ENCODE assay signal across 17 cellular contexts in the genomic region with DNA sequence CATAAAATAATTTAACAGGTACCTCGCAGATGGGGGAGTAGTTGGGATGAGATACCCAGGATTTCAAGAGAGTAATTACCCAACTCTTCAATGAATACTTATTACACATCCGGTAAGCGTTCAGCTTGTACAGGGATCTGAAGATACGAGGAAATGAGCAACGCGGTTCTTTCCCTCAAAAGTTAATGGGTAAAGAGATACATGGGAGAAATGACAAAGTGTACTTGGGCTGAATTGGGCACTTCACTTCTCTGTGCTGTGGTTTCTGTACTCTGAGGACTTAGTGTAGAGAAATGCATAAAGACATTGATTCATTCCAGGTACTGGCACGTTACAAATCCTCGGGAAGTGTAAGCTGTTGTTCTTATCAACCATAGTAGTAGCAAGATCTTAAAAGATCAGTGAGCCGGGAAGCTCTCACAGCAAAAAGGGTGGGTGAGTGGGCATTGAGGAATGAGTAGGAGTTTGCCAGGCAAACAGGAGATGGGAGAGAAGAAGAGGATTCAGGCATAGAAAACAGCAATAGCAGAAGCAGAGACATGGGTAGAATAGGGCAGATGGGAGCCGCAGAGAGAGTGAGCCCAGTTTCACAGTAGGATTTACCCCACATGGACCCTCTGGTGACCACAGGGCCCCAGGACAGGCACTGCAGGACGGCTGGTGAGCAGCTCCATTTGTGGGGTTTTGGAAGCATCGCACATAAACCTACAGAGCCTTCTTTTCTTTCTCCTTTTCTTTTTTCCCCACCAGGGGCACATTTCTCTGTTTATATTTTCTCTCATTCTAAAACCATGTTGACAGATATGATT.
DNase-seq lines count a peak whose midpoint lies in the region; ATAC-seq and TF ChIP-seq lines count a peak whose summit lies in the region.
"Had no signal": no experiment of that assay in that cellular context is flagged by ENCODE, and none has a peak within 500 bp of the region (broad histone marks: within the 10 kb centered on the region; RNA-seq: fewer than 3 reads in every experiment).

No MANE protein-coding gene starts in this region.

- intact Hi-C loops in activated CD4-positive, alpha-beta T cell treated with anti-CD3 and anti-CD28 coated beads for 36 hours (cut with DNase I, micrococcal nuclease): no loop called here
- intact Hi-C loops in mammary epithelial cell (cut with micrococcal nuclease) (loop anchor here (1.0 kb wide), 1 partner anchor 8 kb away; no protein-coding TSS in a partner anchor), vagina (cut with DNase I) (no loop called here)

- H3K27me3 Mint-ChIP-seq in activated CD4-positive, alpha-beta T cell treated with anti-CD3 and anti-CD28 coated beads for 36 hours: no peaks in the 10 kb centered on the region
- H3K27me3 Mint-ChIP-seq in T-helper 2 cell treated with Interferon-gamma antibody and Interleukin-4, amounts not matched to agents 5 μg/mL and 100 μg/mL, for 36 hours (ENCODE audit: low read depth): peaks cover 4% of the 10 kb centered on the region
- H3K27me3 Mint-ChIP-seq: activated naive CD4-positive, alpha-beta T cell treated with anti-CD3 and anti-CD28 coated beads, Interleukin-2, amount 50 U/mL, for 24 hours had no signal

- H3K27me3 ChIP-seq in mammary epithelial cell (ENCODE audit: insufficient read depth, low read length) (no peaks in the 10 kb centered on the region), kidney epithelial cell (ENCODE audit: control insufficient read depth, insufficient read depth, low read length) (no peaks in the 10 kb centered on the region), vagina (no peaks in the 10 kb centered on the region)
- H3K27me3 ChIP-seq: cardiac muscle cell, spleen, tibial nerve had no signal

- ATAC-seq in activated CD4-positive, alpha-beta T cell treated with anti-CD3 and anti-CD28 coated beads for 36 hours: no peak
- ATAC-seq: left ventricle myocardium superior had no signal

- H4K20me1 ChIP-seq in mammary epithelial cell (ENCODE audit: insufficient read depth, low read length): no peaks in the 10 kb centered on the region

- dilution Hi-C loops in mammary epithelial cell (cut with HindIII; ENCODE audit: low sequenced_read_pairs): no loop called here

- no peak overlapping the region for H2AFZ ChIP-seq in mammary epithelial cell (ENCODE audit: low read depth, low read length)

- no peak overlapping the region for H3K4me2 ChIP-seq in mammary epithelial cell (ENCODE audit: insufficient read depth, low read depth, low read length)

- in situ Hi-C loops in mammary epithelial cell (cut with MboI; ENCODE audit: low sequenced_read_pairs in 2 of 2): no loop called here

- POLR2A ChIA-PET in activated CD4-positive, alpha-beta T cell treated with anti-CD3 and anti-CD28 coated beads for 36 hours (lab: Charles Lee): no interaction called here

- DNase-seq in activated CD4-positive, alpha-beta T cell treated with anti-CD3 and anti-CD28 coated beads for 36 hours: no peak
- DNase-seq in activated CD4-positive, alpha-beta T cell treated with anti-CD3 and anti-CD28 coated beads for 48 hours: no peak
- DNase-seq in mammary epithelial cell (no peak), kidney epithelial cell (ENCODE audit: low read depth) (no peak), vagina (ENCODE audit: extremely low spot score in 2 of 2) (no peak), AG08396 (ENCODE audit: low spot score) (no peak), NCI-H774 (lab: John Stamatoyannopoulos, UW) (no peak)
- no peak for DNase-seq in T-helper 2 cell treated with Interferon-gamma antibody and Interleukin-4, amounts not matched to agents 5 μg/mL and 100 μg/mL, for 36 hours (ENCODE audit: low spot score)
- DNase-seq: 8988T; effector memory CD4-positive, alpha-beta T cell; left ventricle myocardium superior; NCI-H2029 treated with DMSO at 0.1 percent for 48 hours; NCI-H526; spleen had no signal

- H3K9me3 Mint-ChIP-seq in activated CD4-positive, alpha-beta T cell treated with anti-CD3 and anti-CD28 coated beads for 36 hours (ENCODE audit: low read depth): no peaks in the 10 kb centered on the region
- no peaks in the 10 kb centered on the region for H3K9me3 Mint-ChIP-seq in T-helper 2 cell treated with Interferon-gamma antibody and Interleukin-4, amounts not matched to agents 5 μg/mL and 100 μg/mL, for 36 hours
- H3K9me3 Mint-ChIP-seq: activated naive CD4-positive, alpha-beta T cell treated with anti-CD3 and anti-CD28 coated beads, Interleukin-2, amount 50 U/mL, for 24 hours had no signal

- H3K27ac Mint-ChIP-seq in activated CD4-positive, alpha-beta T cell treated with anti-CD3 and anti-CD28 coated beads for 36 hours: peak overlapping the region; percentile 0
- no peak overlapping the region for H3K27ac Mint-ChIP-seq in T-helper 2 cell treated with Interferon-gamma antibody and Interleukin-4, amounts not matched to agents 5 μg/mL and 100 μg/mL, for 36 hours
- H3K27ac Mint-ChIP-seq: activated naive CD4-positive, alpha-beta T cell treated with anti-CD3 and anti-CD28 coated beads, Interleukin-2, amount 50 U/mL, for 24 hours had no signal

- BruUV-seq in mammary epithelial cell (replicated peaks; lab: Mats Ljungman, UMichigan): no TSS peak

- 96% methylated on average over 12 of the region's 12 CpGs for WGBS in mammary epithelial cell (ENCODE audit: low coverage, missing lambda C conversion rate)

- no peaks in the 10 kb centered on the region for H3K79me2 ChIP-seq in mammary epithelial cell (ENCODE audit: insufficient read depth, low read length)

- peaks cover 35% of the 10 kb centered on the region for H3K4me1 Mint-ChIP-seq in activated CD4-positive, alpha-beta T cell treated with anti-CD3 and anti-CD28 coated beads for 36 hours
- peaks cover 38% of the 10 kb centered on the region for H3K4me1 Mint-ChIP-seq in T-helper 2 cell treated with Interferon-gamma antibody and Interleukin-4, amounts not matched to agents 5 μg/mL and 100 μg/mL, for 36 hours (ENCODE audit: low read depth)

- H3K9me3 ChIP-seq in mammary epithelial cell (replicated peaks; ENCODE audit: insufficient read depth, low read length): no peaks in the 10 kb centered on the region
- H3K9me3 ChIP-seq in vagina: no peaks in the 10 kb centered on the region
- H3K9me3 ChIP-seq: spleen, tibial nerve had no signal

- CTCF ChIA-PET in activated CD4-positive, alpha-beta T cell treated with anti-CD3 and anti-CD28 coated beads for 36 hours (lab: Charles Lee): interaction anchor here (0.5 to 0.7 kb wide), 3 partner anchors 162 to 676 kb away, joined by 3 to 4 read pairs (median 3); no protein-coding TSS in a partner anchor
- CTCF ChIA-PET in mammary epithelial cell (lab: Charles Lee; ENCODE audit: low non-redundant PET): no interaction called here

- H3K4me1 ChIP-seq in mammary epithelial cell (ENCODE audit: insufficient read depth, low read length) (peaks cover 28% of the 10 kb centered on the region), vagina (peaks cover 22% of the 10 kb centered on the region)

- no peak for TF ChIP-seq CTCF in mammary epithelial cell (conservative IDR thresholded peaks at IDR 0.05 in 1 of 2, IDR thresholded peaks at IDR 0.05 in 1 of 2; ENCODE audit: extremely low read depth in 1 of 2, insufficient read depth in 1 of 2, low read depth in 1 of 2, low read length in 2 of 2)
- peak; percentile 8 for TF ChIP-seq CTCF in kidney epithelial cell (IDR thresholded peaks at IDR 0.05; ENCODE audit: insufficient read depth, low read length, poor library complexity, severe bottlenecking)
- TF ChIP-seq CTCF in vagina (IDR thresholded peaks at IDR 0.05): no peak

- no peak overlapping the region for H3K4me3 Mint-ChIP-seq in activated CD4-positive, alpha-beta T cell treated with anti-CD3 and anti-CD28 coated beads for 36 hours
- H3K4me3 Mint-ChIP-seq in T-helper 2 cell treated with Interferon-gamma antibody and Interleukin-4, amounts not matched to agents 5 μg/mL and 100 μg/mL, for 36 hours: no peak overlapping the region
- H3K4me3 Mint-ChIP-seq: activated naive CD4-positive, alpha-beta T cell treated with anti-CD3 and anti-CD28 coated beads, Interleukin-2, amount 50 U/mL, for 24 hours had no signal

- H3K36me3 ChIP-seq in mammary epithelial cell (ENCODE audit: insufficient read depth, low read length): no peaks in the 10 kb centered on the region
- H3K36me3 ChIP-seq in kidney epithelial cell (ENCODE audit: control insufficient read depth, insufficient read depth, low read length): no peaks in the 10 kb centered on the region
- H3K36me3 ChIP-seq in vagina: no peaks in the 10 kb centered on the region
- H3K36me3 ChIP-seq: cardiac muscle cell, spleen, tibial nerve had no signal

- no peak for TF ChIP-seq POLR2A in vagina (IDR thresholded peaks at IDR 0.05)

- H3K36me3 Mint-ChIP-seq in activated CD4-positive, alpha-beta T cell treated with anti-CD3 and anti-CD28 coated beads for 36 hours (ENCODE audit: low read depth): no peaks in the 10 kb centered on the region
- no peaks in the 10 kb centered on the region for H3K36me3 Mint-ChIP-seq in T-helper 2 cell treated with Interferon-gamma antibody and Interleukin-4, amounts not matched to agents 5 μg/mL and 100 μg/mL, for 36 hours (ENCODE audit: low read depth)
- H3K36me3 Mint-ChIP-seq: activated naive CD4-positive, alpha-beta T cell treated with anti-CD3 and anti-CD28 coated beads, Interleukin-2, amount 50 U/mL, for 24 hours had no signal

- H3K4me3 ChIP-seq in mammary epithelial cell (replicated peaks in 1 of 3; ENCODE audit: insufficient read depth in 1 of 3, low read depth in 2 of 3, low read length in 3 of 3) (no peak overlapping the region), kidney epithelial cell (ENCODE audit: low read depth, low read length) (no peak overlapping the region), vagina (no peak overlapping the region)
- H3K4me3 ChIP-seq: cardiac muscle cell, spleen, tibial nerve had no signal

- H3K9ac ChIP-seq in mammary epithelial cell (ENCODE audit: insufficient read depth, low read length): no peak overlapping the region

- H3K27ac ChIP-seq in mammary epithelial cell (ENCODE audit: insufficient read depth, low read depth, low read length) (peak overlapping the region; percentile 68), vagina (peak overlapping the region; percentile 4)
- H3K27ac ChIP-seq: cardiac muscle cell, spleen had no signal
